Comparison of ENCODE assay signal across 8 cellular contexts in the genomic region with DNA sequence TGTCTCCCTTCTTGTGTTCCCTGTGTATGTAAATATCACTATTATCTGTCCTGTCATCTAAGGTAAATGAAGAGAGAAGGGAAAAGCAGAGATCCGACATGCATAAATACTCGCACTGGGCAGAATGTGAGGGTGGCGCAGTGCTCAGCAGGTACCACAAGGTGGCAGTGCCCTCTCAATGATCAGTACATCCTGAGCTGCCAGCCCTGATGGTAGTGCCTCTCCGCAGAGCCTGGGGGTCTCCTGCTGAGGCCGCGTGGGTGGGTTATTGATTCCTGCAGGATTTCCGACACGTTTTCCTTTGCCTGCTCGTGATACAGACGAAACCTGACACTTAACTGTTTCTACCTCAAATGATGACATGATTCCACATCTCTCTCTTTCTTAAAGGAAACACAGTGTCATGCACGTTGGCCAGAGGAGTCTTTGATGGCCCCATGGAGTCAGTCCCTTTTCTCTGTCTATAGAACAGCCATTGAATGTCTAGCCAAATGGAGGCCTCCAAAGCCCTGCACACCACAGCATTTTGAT. TPM values are rescaled to one million over a fixed set of nuclear protein-coding genes. Genes with fewer than 3 reads are reported as not detected.
A peak's percentile ranks its signal among the peaks of the same experiment; 100 is the strongest.
DNase-seq lines count a peak whose midpoint lies in the region; ATAC-seq and TF ChIP-seq lines count a peak whose summit lies in the region.

No MANE protein-coding gene starts in this region.

- ATAC-seq in GM21576 (IDR thresholded peaks at IDR 0.05; ENCODE audit: unreplicated experiment) = peak; percentile 95
- peak; percentile 78 to 87 for ATAC-seq in activated T-cell treated with anti-CD3 and anti-CD28 coated beads, Interleukin-2, amount 50 U/mL, for 72 hours (replicated peaks in 1 of 2)

- no peaks in the 10 kb centered on the region for H3K36me3 ChIP-seq in PC-9 (ENCODE audit: low read depth)

- no TSS peak for BruUV-seq in PC-9 (replicated peaks; lab: Mats Ljungman, UMichigan)

- H3K79me2 ChIP-seq in PC-9 (ENCODE audit: low read depth) = no peaks in the 10 kb centered on the region

- DNase-seq in EH (ENCODE audit: low read depth) = peak; percentile 64
- peak; percentile 59 for DNase-seq in HuH-7 (ENCODE audit: low spot score)
- DNase-seq in PC-9 = peak in 1 of 2 experiments; percentile 68
- DNase-seq in activated T-cell treated with anti-CD3 and anti-CD28 coated beads, Interleukin-2, amount 50 U/mL, for 72 hours = peak; percentile 71 to 75
- peak; percentile 68 for DNase-seq in fibroblast of the aortic adventitia (ENCODE audit: low read depth)
- peak; percentile 22 for DNase-seq in non-pigmented ciliary epithelial cell (ENCODE audit: low read depth)
- peak in 46 of 49 donors; percentile 13 to 79 (median 52) for DNase-seq in substantia nigra (lab: John Stamatoyannopoulos, UW)

- H3K4me3 ChIP-seq in PC-9 = no peak overlapping the region
- H3K4me3 ChIP-seq in fibroblast of the aortic adventitia (ENCODE audit: low read depth, low read length) = no peak overlapping the region

- no peaks in the 10 kb centered on the region for H4K20me1 ChIP-seq in PC-9 (ENCODE audit: insufficient read depth)

- H3K27ac Mint-ChIP-seq in activated T-cell treated with anti-CD3 and anti-CD28 coated beads, Interleukin-2, amount 50 U/mL, for 72 hours = no peak overlapping the region

- no peaks in the 10 kb centered on the region for H3K9me3 Mint-ChIP-seq in activated T-cell treated with anti-CD3 and anti-CD28 coated beads, Interleukin-2, amount 50 U/mL, for 72 hours

- no peak overlapping the region for H3K4me2 ChIP-seq in PC-9

- CTCF ChIA-PET in PC-9 (lab: Charles Lee) = interaction anchor here (0.6 to 1.2 kb wide), 3 partner anchors 109 to 272 kb away, joined by 3 to 4 read pairs (median 3); no protein-coding TSS in a partner anchor

- peaks cover 42% of the 10 kb centered on the region for H3K27me3 ChIP-seq in PC-9 (ENCODE audit: insufficient read depth, low read depth)

- H3K9me2 ChIP-seq in PC-9 (ENCODE audit: insufficient read depth) = no peaks in the 10 kb centered on the region

- no peaks in the 10 kb centered on the region for H3K36me3 Mint-ChIP-seq in activated T-cell treated with anti-CD3 and anti-CD28 coated beads, Interleukin-2, amount 50 U/mL, for 72 hours (ENCODE audit: insufficient read depth in 2 of 2)

- peaks cover 66% of the 10 kb centered on the region for H3K27me3 Mint-ChIP-seq in activated T-cell treated with anti-CD3 and anti-CD28 coated beads, Interleukin-2, amount 50 U/mL, for 72 hours (ENCODE audit: low read depth)

- H3K27ac ChIP-seq in PC-9 = no peak overlapping the region
- no peak overlapping the region for H3K27ac ChIP-seq in substantia nigra (ENCODE audit: low read depth, low read length, poor library complexity, severe bottlenecking)

- no peaks in the 10 kb centered on the region for H3K9me3 ChIP-seq in PC-9 (ENCODE audit: insufficient read depth, low read depth)

- POLR2A ChIA-PET in PC-9 (lab: Charles Lee; ENCODE audit: unreplicated experiment) = no interaction called here

- H3K4me1 ChIP-seq in PC-9 (replicated peaks; ENCODE audit: insufficient read depth) = peaks cover 7% of the 10 kb centered on the region

- no peak overlapping the region; the same call in 1 of the 2 replicates for H2AFZ ChIP-seq in PC-9

- TF ChIP-seq CTCF in PC-9 (conservative IDR thresholded peaks at IDR 0.05) (peak; percentile 98), fibroblast of the aortic adventitia (IDR thresholded peaks at IDR 0.05; ENCODE audit: insufficient read depth, low read length) (peak; percentile 94)

- H3K4me1 Mint-ChIP-seq in activated T-cell treated with anti-CD3 and anti-CD28 coated beads, Interleukin-2, amount 50 U/mL, for 72 hours (ENCODE audit: low read depth) = peaks cover 30% of the 10 kb centered on the region

- peaks cover 6% of the 10 kb centered on the region for H3F3A ChIP-seq in PC-9 (ENCODE audit: insufficient read depth, low read depth)

- intact Hi-C loops in PC-9 (cut with micrococcal nuclease; ENCODE audit: unreplicated experiment) = loop anchor here (1.0 kb wide), 3 partner anchors 88 to 273 kb away; no protein-coding TSS in a partner anchor

- no peak overlapping the region for H3K4me3 Mint-ChIP-seq in activated T-cell treated with anti-CD3 and anti-CD28 coated beads, Interleukin-2, amount 50 U/mL, for 72 hours

RNA-seq across cellular contexts. Expression of gene RGR, which starts 19.8 kb away (rescaled TPM):
- total RNA-seq in PC-9 (2021) = not detected in 2 replicates
- not detected for total RNA-seq in activated T-cell treated with anti-CD3 and anti-CD28 coated beads, Interleukin-2, amount 50 U/mL, for 72 hours
- total RNA-seq in fibroblast of the aortic adventitia (ENCODE audit: low replicate concordance) = not detected in 2 replicates

RNA-seq across cellular contexts. Expression of gene LRIT1, which starts 23.3 kb away (rescaled TPM):
- not detected in 2 replicates for total RNA-seq in PC-9 (2021)
- not detected for total RNA-seq in activated T-cell treated with anti-CD3 and anti-CD28 coated beads, Interleukin-2, amount 50 U/mL, for 72 hours
- total RNA-seq in fibroblast of the aortic adventitia (ENCODE audit: low replicate concordance) = not detected in 2 replicates

RNA-seq across cellular contexts. Expression of gene LRIT2, which starts 39.3 kb away (rescaled TPM):
- total RNA-seq in PC-9 (2021) (not detected in 2 replicates), fibroblast of the aortic adventitia (ENCODE audit: low replicate concordance) (not detected in 2 replicates)
- total RNA-seq in activated T-cell treated with anti-CD3 and anti-CD28 coated beads, Interleukin-2, amount 50 U/mL, for 72 hours = not detected
